In the genomic region with DNA sequence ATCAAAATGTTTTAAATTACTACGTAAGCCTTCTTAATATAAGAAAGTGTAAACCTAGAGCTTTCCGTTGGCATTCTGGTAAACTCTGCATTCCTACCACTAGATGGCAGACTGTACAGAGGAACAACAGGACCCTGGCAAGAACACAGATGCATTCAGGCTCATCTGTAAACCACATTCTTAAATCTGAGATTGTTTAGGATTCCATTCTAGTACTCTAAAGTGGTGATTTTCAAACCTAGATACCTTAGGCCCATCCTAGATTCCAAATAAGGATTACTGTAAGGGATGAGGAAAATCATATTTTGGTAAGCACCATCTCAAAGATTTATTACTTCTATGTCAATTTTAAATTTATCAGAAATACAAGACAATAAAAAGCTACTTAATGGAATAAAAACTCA, we compare ENCODE assay signal across 8 cellular contexts. TPM values are rescaled to one million over a fixed set of nuclear protein-coding genes. Genes with fewer than 3 reads are reported as not detected.
DNase-seq lines count a peak whose midpoint lies in the region; ATAC-seq and TF ChIP-seq lines count a peak whose summit lies in the region.

No MANE protein-coding gene starts in this region.

- no peaks in the 10 kb centered on the region for H3K9me3 Mint-ChIP-seq in activated CD8-positive, alpha-beta T cell treated with anti-CD3 and anti-CD28 coated beads for 36 hours
- no peaks in the 10 kb centered on the region for H3K9me3 Mint-ChIP-seq in nephron

- POLR2A ChIA-PET in activated CD8-positive, alpha-beta T cell treated with anti-CD3 and anti-CD28 coated beads for 36 hours (lab: Charles Lee) = interaction anchor here (0.6 to 2.1 kb wide), 7 partner anchors 26 to 245 kb away, joined by 3 to 10 read pairs (median 4); no protein-coding TSS in a partner anchor

- H3K4me1 Mint-ChIP-seq in activated CD8-positive, alpha-beta T cell treated with anti-CD3 and anti-CD28 coated beads for 36 hours (ENCODE audit: low read depth) = peaks cover 66% of the 10 kb centered on the region
- peaks cover 41% of the 10 kb centered on the region for H3K4me1 Mint-ChIP-seq in nephron

- ATAC-seq in GM19328 (IDR thresholded peaks at IDR 0.05; ENCODE audit: unreplicated experiment) = peak; percentile 63
- ATAC-seq in HG03439 (IDR thresholded peaks at IDR 0.05; ENCODE audit: unreplicated experiment) = peak; percentile 72
- ATAC-seq in activated CD8-positive, alpha-beta T cell treated with anti-CD3 and anti-CD28 coated beads for 36 hours = peak; percentile 82

- no peaks in the 10 kb centered on the region for H3K36me3 ChIP-seq in fibroblast of lung (ENCODE audit: control insufficient read depth, insufficient read depth, low read length)

- H3K27me3 Mint-ChIP-seq in activated CD8-positive, alpha-beta T cell treated with anti-CD3 and anti-CD28 coated beads for 36 hours = no peaks in the 10 kb centered on the region
- no peaks in the 10 kb centered on the region for H3K27me3 Mint-ChIP-seq in nephron (ENCODE audit: low read depth)

- H3K4me1 ChIP-seq in fibroblast of lung (ENCODE audit: control insufficient read depth, extremely low read depth, insufficient read depth, low read length) = peaks cover 10% of the 10 kb centered on the region

- no peak overlapping the region for H2AFZ ChIP-seq in fibroblast of lung (ENCODE audit: low read length)

- DNase-seq in DMS114 treated with DMSO at 0.1 percent for 48 hours (lab: John Stamatoyannopoulos, UW; ENCODE audit: unreplicated experiment) = peak; percentile 60
- peak; percentile 83 for DNase-seq in NCI-H510A treated with DMSO at 0.1 percent for 48 hours (lab: John Stamatoyannopoulos, UW)
- peak; percentile 68 for DNase-seq in activated CD8-positive, alpha-beta T cell treated with anti-CD3 and anti-CD28 coated beads for 36 hours
- DNase-seq in fibroblast of lung (ENCODE audit: low read depth in 2 of 2) = peak; percentile 90 to 93
- no peak for DNase-seq in T-helper 9 cell

- peak; percentile 80 for TF ChIP-seq CTCF in activated CD8-positive, alpha-beta T cell treated with anti-CD3 and anti-CD28 coated beads for 36 hours (IDR thresholded peaks at IDR 0.05)
- TF ChIP-seq CTCF in fibroblast of lung (conservative IDR thresholded peaks at IDR 0.05 in 1 of 2, IDR thresholded peaks at IDR 0.05 in 1 of 2; ENCODE audit: low read depth in 1 of 2, low read length in 2 of 2) (peak; percentile 80 to 83), nephron (IDR thresholded peaks at IDR 0.05; ENCODE audit: unreplicated experiment in 3 of 3) (peak; percentile 88 to 97 (median 93))

- H3K4me2 ChIP-seq in fibroblast of lung (ENCODE audit: extremely low read depth, insufficient read depth, low read length) = peak overlapping the region; percentile 79

- no peak overlapping the region for H3K4me3 Mint-ChIP-seq in activated CD8-positive, alpha-beta T cell treated with anti-CD3 and anti-CD28 coated beads for 36 hours
- peak overlapping the region in 2 of 3 experiments; percentile 29 to 61 for H3K4me3 Mint-ChIP-seq in nephron

- CTCF ChIA-PET in activated CD8-positive, alpha-beta T cell treated with anti-CD3 and anti-CD28 coated beads for 36 hours (lab: Charles Lee) = interaction anchor here (0.6 to 3.4 kb wide), 49 partner anchors 9 to 251 kb away, joined by 3 to 63 read pairs (median 3); a partner anchor contains a TSS

- peak overlapping the region; percentile 9 for H3K27ac ChIP-seq in fibroblast of lung (ENCODE audit: insufficient read depth, low read length)

- no peaks in the 10 kb centered on the region for H3K27me3 ChIP-seq in fibroblast of lung (ENCODE audit: control insufficient read depth, insufficient read depth, low read length)

- peaks cover 5% of the 10 kb centered on the region for H4K20me1 ChIP-seq in fibroblast of lung (ENCODE audit: control insufficient read depth, extremely low read depth, insufficient read depth, low read length)

- intact Hi-C loops in activated CD8-positive, alpha-beta T cell treated with anti-CD3 and anti-CD28 coated beads for 36 hours (cut with micrococcal nuclease) = loop anchor here (1.0 to 5.0 kb wide), 3 partner anchors 151 to 251 kb away; no protein-coding TSS in a partner anchor

- H3K4me3 ChIP-seq in fibroblast of lung (replicated peaks in 1 of 4; ENCODE audit: control extremely low read depth in 1 of 4, insufficient read depth in 1 of 4, low read depth in 3 of 4, low read length in 4 of 4) = peak overlapping the region in 3 of 4 experiments; percentile 37 to 47 (median 42)

- H3K27ac Mint-ChIP-seq in activated CD8-positive, alpha-beta T cell treated with anti-CD3 and anti-CD28 coated beads for 36 hours = peak overlapping the region; percentile 49
- peak overlapping the region; percentile 43 to 76 (median 53) for H3K27ac Mint-ChIP-seq in nephron

- no peaks in the 10 kb centered on the region for H3K9me3 ChIP-seq in fibroblast of lung (ENCODE audit: control insufficient read depth, insufficient read depth, low read depth, low read length)

- no peak overlapping the region for H3K9ac ChIP-seq in fibroblast of lung (ENCODE audit: insufficient read depth, low read length)

- peaks cover 92% of the 10 kb centered on the region for H3K79me2 ChIP-seq in fibroblast of lung (ENCODE audit: control insufficient read depth, insufficient read depth, low read length)

- H3K36me3 Mint-ChIP-seq in activated CD8-positive, alpha-beta T cell treated with anti-CD3 and anti-CD28 coated beads for 36 hours (ENCODE audit: low read depth) = peaks cover 13% of the 10 kb centered on the region
- H3K36me3 Mint-ChIP-seq in nephron (ENCODE audit: low read depth) = peaks cover 5% of the 10 kb centered on the region

RNA-seq across cellular contexts. Expression of a gene that starts 26.9 kb away (rescaled TPM):
- 10 to 100 TPM; 57.5 to 61.2 TPM for total RNA-seq in activated CD8-positive, alpha-beta T cell treated with anti-CD3 and anti-CD28 coated beads for 36 hours
- total RNA-seq in fibroblast of lung = 263 and 291 TPM in 2 replicates
- 264 and 322 TPM in 2 replicates for polyA plus RNA-seq in fibroblast of lung
- 149 and 165 TPM in 2 replicates for polyA plus RNA-seq in fibroblast of lung (2012)
- 183 and 218 TPM in 2 replicates for polyA minus RNA-seq in fibroblast of lung (ENCODE audit: low replicate concordance)
